ENCODE assay signal across 11 cellular contexts in genomic region chr3:38127611-38128302, GRCh38. TPM values are rescaled to one million over a fixed set of nuclear protein-coding genes. Genes with fewer than 3 reads are reported as not detected.
DNase-seq lines count a peak whose midpoint lies in the region; ATAC-seq and TF ChIP-seq lines count a peak whose summit lies in the region.
"Had no signal": no experiment of that assay in that cellular context is flagged by ENCODE, and none has a peak within 500 bp of the region (broad histone marks: within the 10 kb centered on the region; RNA-seq: fewer than 3 reads in every experiment).

No MANE protein-coding gene starts in this region.

- no peaks in the 10 kb centered on the region for H3K9me2 ChIP-seq in PC-3 (replicated peaks; ENCODE audit: low read length)

- H3K4me2 ChIP-seq in PC-3 (ENCODE audit: low read length) = no peak overlapping the region

- H3K9ac ChIP-seq in PC-3 (ENCODE audit: low read length) = no peak overlapping the region

- CTCF ChIA-PET in PC-3 (lab: Charles Lee) = no interaction called here

- ATAC-seq in PC-3 = peak; percentile 32; the same call in 1 of the 2 replicates
- peak in 6 of 8 donors; percentile 13 to 52 (median 32) for ATAC-seq in heart right ventricle
- no peak for ATAC-seq in GM19467 (IDR thresholded peaks at IDR 0.05; ENCODE audit: unreplicated experiment)
- ATAC-seq: pancreas had no signal

- peaks cover 6% of the 10 kb centered on the region for H3F3A ChIP-seq in PC-3 (ENCODE audit: low read length, unreplicated experiment)

- POLR2A ChIA-PET in PC-3 (lab: Charles Lee; ENCODE audit: unreplicated experiment) = no interaction called here

- H3K36me3 ChIP-seq in PC-3 (ENCODE audit: low read depth, low read length) = peaks cover 85% of the 10 kb centered on the region
- peaks cover 0 to 100% (median 73%) of the 10 kb centered on the region in 9 donors for H3K36me3 ChIP-seq in heart right ventricle
- peaks cover 100% of the 10 kb centered on the region for H3K36me3 ChIP-seq in neutrophil
- no peaks in the 10 kb centered on the region for H3K36me3 ChIP-seq in BE2C

- H3K27me3 ChIP-seq in PC-3 (ENCODE audit: low read length) = no peaks in the 10 kb centered on the region
- no peaks in the 10 kb centered on the region for H3K27me3 ChIP-seq in heart right ventricle
- no peaks in the 10 kb centered on the region for H3K27me3 ChIP-seq in neutrophil
- H3K27me3 ChIP-seq in BE2C = no peaks in the 10 kb centered on the region
- H3K27me3 ChIP-seq: pancreas had no signal

- no peaks in the 10 kb centered on the region for H4K20me1 ChIP-seq in PC-3 (ENCODE audit: low read length)

- WGBS in heart right ventricle, 2 donors = 72 to 75% methylated on average over 4 of the region's 4 CpGs

- H3K4me3 ChIP-seq in PC-3 (ENCODE audit: low read length) (no peak overlapping the region), heart right ventricle (no peak overlapping the region), neutrophil (ENCODE audit: low read depth in 1 of 2, low read length in 1 of 2) (no peak overlapping the region), BE2C (ENCODE audit: low read depth, low read length) (no peak overlapping the region)
- H3K4me3 ChIP-seq: pancreas had no signal

- peaks cover 33% of the 10 kb centered on the region for H3K4me1 ChIP-seq in PC-3 (ENCODE audit: insufficient read depth, low read length)
- H3K4me1 ChIP-seq in heart right ventricle = peaks cover 0 to 46% (median 23%) of the 10 kb centered on the region in 9 donors
- H3K4me1 ChIP-seq in neutrophil (ENCODE audit: control insufficient read depth in 1 of 2, insufficient read depth in 1 of 2, low read depth in 1 of 2, low read length in 1 of 2) = peaks cover under 1 to 24% of the 10 kb centered on the region in 2 experiments
- H3K4me1 ChIP-seq in BE2C = no peaks in the 10 kb centered on the region

- TF ChIP-seq CTCF in PC-3 (conservative IDR thresholded peaks at IDR 0.05; ENCODE audit: low read depth, low read length) (no peak), heart right ventricle (IDR thresholded peaks at IDR 0.05) (no peak), neutrophil (IDR thresholded peaks at IDR 0.05) (no peak), BE2C (IDR thresholded peaks at IDR 0.05; ENCODE audit: low read depth, low read length) (no peak)

- H3K27ac ChIP-seq in PC-3 (ENCODE audit: low read length) = no peak overlapping the region
- peak overlapping the region in 8 of 10 donors; percentile 3 to 62 (median 40) for H3K27ac ChIP-seq in heart right ventricle
- H3K27ac ChIP-seq in neutrophil = peak overlapping the region; percentile 30
- H3K27ac ChIP-seq: pancreas had no signal

- no peak overlapping the region for H2AFZ ChIP-seq in PC-3 (ENCODE audit: low read length)

- no peaks in the 10 kb centered on the region for H3K9me3 ChIP-seq in PC-3 (ENCODE audit: low read length)
- no peaks in the 10 kb centered on the region for H3K9me3 ChIP-seq in heart right ventricle
- H3K9me3 ChIP-seq in neutrophil = no peaks in the 10 kb centered on the region
- H3K9me3 ChIP-seq in BE2C = no peaks in the 10 kb centered on the region
- H3K9me3 ChIP-seq: pancreas had no signal

- intact Hi-C loops in PC-3 (cut with micrococcal nuclease) = no loop called here
- intact Hi-C loops in heart right ventricle (cut with DNase I) = loop anchor here in 1 of 10 donors (10.0 kb wide), 1 partner anchor 347 kb away; no protein-coding TSS in a partner anchor

- BruUV-seq in PC-3 (replicated peaks; lab: Mats Ljungman, UMichigan) = no TSS peak

- DNase-seq in activated CD4-positive, alpha-beta T cell treated with anti-CD3 and anti-CD28 coated beads for 1 hour = peak; percentile 4
- DNase-seq in activated CD4-positive, alpha-beta T cell treated with anti-CD3 and anti-CD28 coated beads, Interleukin-2, amount 50 U/mL, for 48 hours = no peak
- no peak for DNase-seq in PC-3
- DNase-seq in heart right ventricle = no peak
- no peak for DNase-seq in NCI-H2029 (lab: John Stamatoyannopoulos, UW)
- DNase-seq in BE2C = no peak
- DNase-seq: central memory CD4-positive, alpha-beta T cell; HCEC 1CT had no signal

- H3K79me2 ChIP-seq in PC-3 (ENCODE audit: low read length) = peaks cover 31% of the 10 kb centered on the region

RNA-seq across cellular contexts. Expression of gene ACAA1, which starts 9.2 kb away (rescaled TPM):
- total RNA-seq in PC-3 (2014; rRNA removed) (76.4 and 94.5 TPM in 2 replicates), heart right ventricle (100 to 1,000 TPM; 102 to 136 (median 117) TPM)
- polyA plus RNA-seq in heart right ventricle = 100 to 1,000 TPM in 1 of 2 donors, 10 to 100 TPM in 1; 76.4 to 133 TPM
- 40.7 TPM for polyA plus RNA-seq in BE2C (2012; ENCODE audit: insufficient read depth, insufficient read length, low read depth)

RNA-seq across cellular contexts. Expression of gene MYD88, which starts 10.7 kb away (rescaled TPM):
- 17.7 and 19.1 TPM in 2 replicates for total RNA-seq in PC-3 (2014; rRNA removed)
- total RNA-seq in heart right ventricle = 10 to 100 TPM in 2 of 10 donors, 1 to 10 TPM in 8; 4.2 to 22.3 (median 6.8) TPM
- polyA plus RNA-seq in heart right ventricle = 10 to 100 TPM in 1 of 2 donors, 1 to 10 TPM in 1; 7.1 to 11.1 TPM
- 9.3 TPM for polyA plus RNA-seq in BE2C (2012; ENCODE audit: insufficient read depth, insufficient read length, low read depth)

RNA-seq across cellular contexts. Expression of gene OXSR1, which starts 37.6 kb away (rescaled TPM):
- total RNA-seq in PC-3 (2014; rRNA removed) = 42.2 and 47.7 TPM in 2 replicates
- total RNA-seq in heart right ventricle = 10 to 100 TPM; 27.3 to 38.4 (median 31.6) TPM
- polyA plus RNA-seq in heart right ventricle = 10 to 100 TPM; 13.7 to 15.9 TPM
- 11.0 TPM for polyA plus RNA-seq in BE2C (2012; ENCODE audit: insufficient read depth, insufficient read length, low read depth)
